ENCODE assay signal across 14 cellular contexts in the genomic region with DNA sequence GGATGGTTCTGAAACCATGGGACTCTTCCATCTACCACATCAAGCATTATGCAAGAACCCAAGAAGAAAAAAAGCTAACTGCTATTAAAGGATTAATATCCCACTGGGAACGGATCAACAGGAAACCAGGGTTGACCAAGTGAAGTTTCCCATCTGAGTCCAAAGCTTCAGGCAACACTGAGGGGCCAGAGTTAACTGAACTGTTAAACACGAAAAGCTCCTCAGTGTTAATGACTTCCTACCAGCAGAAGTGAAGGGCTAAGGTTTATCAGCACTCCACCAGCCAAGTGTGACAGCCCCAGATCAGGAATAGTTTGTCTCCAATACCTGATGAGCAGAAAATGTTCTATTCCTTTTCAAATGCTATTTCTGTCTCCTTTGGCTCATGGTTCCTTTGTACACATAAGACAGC. TPM values are rescaled to one million over a fixed set of nuclear protein-coding genes. Genes with fewer than 3 reads are reported as not detected.
DNase-seq lines count a peak whose midpoint lies in the region; ATAC-seq and TF ChIP-seq lines count a peak whose summit lies in the region.
"Had no signal": no experiment of that assay in that cellular context is flagged by ENCODE, and none has a peak within 500 bp of the region (broad histone marks: within the 10 kb centered on the region; RNA-seq: fewer than 3 reads in every experiment).

No MANE protein-coding gene starts in this region.

- H3K4me3 ChIP-seq in heart right ventricle (no peak overlapping the region), lower lobe of right lung (no peak overlapping the region)
- H3K4me3 ChIP-seq: smooth muscle cell, vagina had no signal

- in situ Hi-C loops in Caki2 (cut with HindIII; ENCODE audit: low pct_unique_long_range_greater_than_20kb, low sequenced_read_pairs): no loop called here

- CTCF ChIA-PET in WTC11 (lab: Charles Lee): no interaction called here

- H3K27me3 Mint-ChIP-seq in WTC11 (ENCODE audit: low read depth): no peaks in the 10 kb centered on the region
- H3K27me3 Mint-ChIP-seq: effector memory CD8-positive, alpha-beta T cell had no signal

- H3K4me1 ChIP-seq in heart right ventricle (peaks cover 5 to 53% (median 28%) of the 10 kb centered on the region in 9 donors), lower lobe of right lung (peaks cover 31% of the 10 kb centered on the region)

- peak overlapping the region; percentile 90 for H3K27ac Mint-ChIP-seq in WTC11

- peaks cover 26% of the 10 kb centered on the region for H3K4me1 Mint-ChIP-seq in WTC11

- intact Hi-C loops in heart right ventricle (cut with DNase I) (loop anchor here in 1 of 10 donors (2.0 kb wide), 1 partner anchor 34 kb away; no protein-coding TSS in a partner anchor), lower lobe of right lung (cut with DNase I) (no loop called here)

- H3K36me3 Mint-ChIP-seq in WTC11: peaks cover 11% of the 10 kb centered on the region

- H3K4me3 Mint-ChIP-seq in WTC11: no peak overlapping the region
- H3K4me3 Mint-ChIP-seq: effector memory CD8-positive, alpha-beta T cell had no signal

- WGBS in heart right ventricle, 2 donors: 28 to 32% methylated on average over 2 of the region's 2 CpGs

- ATAC-seq in WTC11: peak; percentile 39; the same call in 1 of the 2 replicates
- peak in 6 of 8 donors; percentile 35 to 82 (median 54) for ATAC-seq in heart right ventricle
- no peak for ATAC-seq in lower lobe of right lung
- ATAC-seq: effector memory CD8-positive, alpha-beta T cell had no signal

- H3K36me3 ChIP-seq in heart right ventricle (no peaks in the 10 kb centered on the region), lower lobe of right lung (no peaks in the 10 kb centered on the region)
- H3K36me3 ChIP-seq: vagina had no signal

- POLR2A ChIA-PET in WTC11 (lab: Charles Lee): interaction anchor here (1.0 kb wide), 1 partner anchor 37 kb away, joined by 3 read pairs; the partner anchor contains the start of gene PTPN9

- peak; percentile 70 for DNase-seq in Caki2 (ENCODE audit: low read depth)
- no peak for DNase-seq in WTC11 (ENCODE audit: low spot score)
- no peak for DNase-seq in heart right ventricle
- DNase-seq in retina: peak; percentile 16
- no peak for DNase-seq in lower lobe of right lung
- no peak for DNase-seq in HCEC 1CT
- no peak for DNase-seq in effector CD8-positive, alpha-beta T cell (lab: John Stamatoyannopoulos, UW)
- DNase-seq in NCI-H2029 (lab: John Stamatoyannopoulos, UW): no peak
- DNase-seq: effector memory CD8-positive, alpha-beta T cell; IMR-90; NCI-H1694; T-helper 9 cell had no signal

- H3K27me3 ChIP-seq in heart right ventricle (no peaks in the 10 kb centered on the region), lower lobe of right lung (ENCODE audit: low read depth) (no peaks in the 10 kb centered on the region)
- H3K27me3 ChIP-seq: vagina had no signal

- H3K9me3 Mint-ChIP-seq in WTC11: no peaks in the 10 kb centered on the region
- H3K9me3 Mint-ChIP-seq: effector memory CD8-positive, alpha-beta T cell had no signal

- TF ChIP-seq CTCF in WTC11 (IDR thresholded peaks at IDR 0.05): no peak
- TF ChIP-seq CTCF in heart right ventricle (IDR thresholded peaks at IDR 0.05): no peak
- TF ChIP-seq CTCF in lower lobe of right lung (IDR thresholded peaks at IDR 0.05): no peak

- H3K27ac ChIP-seq in heart right ventricle: peak overlapping the region in 8 of 10 donors; percentile 16 to 79 (median 45)
- H3K27ac ChIP-seq in lower lobe of right lung: no peak overlapping the region
- H3K27ac ChIP-seq: vagina had no signal

- H3K9me3 ChIP-seq in heart right ventricle: no peaks in the 10 kb centered on the region
- no peaks in the 10 kb centered on the region for H3K9me3 ChIP-seq in lower lobe of right lung
- H3K9me3 ChIP-seq: vagina had no signal

TF ChIP-seq in WTC11, 78 proteins besides CTCF, POLR2A, EP300 and RAD21:
- TF ChIP-seq ZNF232 (CRISPR knock-in tag; IDR thresholded peaks at IDR 0.05): no peak
- TF ChIP-seq TEAD4 (CRISPR knock-in tag; IDR thresholded peaks at IDR 0.05): no peak
- no peak for TF ChIP-seq MLX (CRISPR knock-in tag; IDR thresholded peaks at IDR 0.05)
- no peak for TF ChIP-seq TEAD1 (CRISPR knock-in tag; IDR thresholded peaks at IDR 0.05)
- no peak for TF ChIP-seq SP1 (CRISPR knock-in tag; conservative IDR thresholded peaks at IDR 0.05)
- TF ChIP-seq ZNF512 (CRISPR knock-in tag; IDR thresholded peaks at IDR 0.05; ENCODE audit: borderline replicate concordance): no peak
- TF ChIP-seq AR (CRISPR knock-in tag; IDR thresholded peaks at IDR 0.05): no peak

RNA-seq across cellular contexts. Expression of gene PTPN9, which starts 36.7 kb away (rescaled TPM):
- total RNA-seq in Caki2 (2014; rRNA removed; shearing (Covaris generic); ENCODE audit: low replicate concordance): 13.8 and 18.1 TPM in 2 replicates
- 36.1 to 45.5 TPM (median 36.6 TPM) in 3 replicates for total RNA-seq in WTC11 (2021)
- total RNA-seq in heart right ventricle: 10 to 100 TPM in 1 of 10 donors, 1 to 10 TPM in 9; 5.8 to 11.0 (median 8.4) TPM
- 1 to 10 TPM; 2.0 to 6.7 TPM for polyA plus RNA-seq in heart right ventricle
- 31.4 TPM for total RNA-seq in lower lobe of right lung

Comparison
In these comparisons a context has a peak if more than half of its experiments do, and no peak if none do; other contexts are left out.
1. DNase-seq: peak in Caki2 (single experiment) and retina (single experiment); none in WTC11 (single experiment), heart right ventricle (0 of 2), lower lobe of right lung (single experiment), HCEC 1CT (single experiment), effector CD8-positive, alpha-beta T cell (single experiment) and NCI-H2029 (single experiment).
2. ATAC-seq: peak in WTC11 (single experiment) and heart right ventricle (6 of 8); none in lower lobe of right lung (0 of 2).